In the genomic region with DNA sequence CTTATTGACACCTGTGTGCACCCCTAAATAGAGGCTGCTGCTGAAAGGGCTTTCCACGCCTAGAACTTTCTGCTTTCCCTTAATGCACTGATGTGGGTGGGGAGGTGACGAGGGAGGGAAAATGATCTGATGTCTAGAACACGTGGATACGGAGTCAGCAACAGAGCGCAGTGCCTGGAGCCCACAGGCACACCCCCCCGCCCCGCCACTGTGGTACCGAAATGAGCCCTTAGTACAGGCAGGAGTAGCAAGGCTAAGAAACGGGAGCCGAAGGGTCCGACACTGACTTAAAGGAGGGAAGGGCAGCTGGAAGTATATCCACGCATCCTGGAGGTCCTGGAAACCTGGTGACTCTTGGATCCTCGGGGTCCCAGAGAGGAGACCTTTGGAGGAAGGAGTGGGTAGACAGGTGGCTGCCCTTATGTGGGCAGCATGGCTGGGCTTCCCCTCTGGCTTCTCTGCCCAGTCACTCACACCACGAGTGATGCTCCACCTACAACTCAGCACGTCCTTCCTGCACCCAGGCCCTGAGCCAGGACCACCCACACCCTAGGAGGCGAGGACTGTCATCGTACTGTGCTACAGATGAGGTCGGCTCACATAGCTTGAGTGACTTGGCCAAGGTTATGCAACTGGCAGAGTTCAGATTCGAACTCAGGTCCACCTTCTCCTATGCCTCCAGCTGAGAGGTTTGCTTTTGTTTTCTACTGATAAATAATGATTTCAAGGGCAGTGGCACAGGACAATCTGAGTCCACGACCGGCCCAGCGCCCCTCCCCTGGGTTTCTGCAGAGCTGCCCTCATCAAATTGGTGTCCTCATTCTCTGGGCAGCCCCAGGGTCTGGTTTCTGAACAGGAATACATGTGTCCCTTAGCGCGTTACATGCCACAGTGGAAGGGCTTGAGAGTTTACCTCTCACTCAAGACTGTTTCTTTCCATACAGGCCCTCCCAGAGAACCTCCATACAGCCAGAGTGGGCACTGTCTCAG, we compare ENCODE assay signal across 1 cellular context.
TF ChIP-seq lines count a peak whose summit lies in the region.

No MANE protein-coding gene starts in this region.

TF ChIP-seq in IMR-90, 13 proteins besides CTCF, POLR2A, EP300 and RAD21:
- TF ChIP-seq CEBPB (IDR thresholded peaks at IDR 0.05; ENCODE audit: low read depth, low read length) (peak; percentile 27; the same call in 1 of the 2 replicates), MXI1 (IDR thresholded peaks at IDR 0.05; ENCODE audit: borderline replicate concordance, low read depth, low read length) (no peak)
